Comparison of ENCODE assay signal across 19 cellular contexts in the genomic region with DNA sequence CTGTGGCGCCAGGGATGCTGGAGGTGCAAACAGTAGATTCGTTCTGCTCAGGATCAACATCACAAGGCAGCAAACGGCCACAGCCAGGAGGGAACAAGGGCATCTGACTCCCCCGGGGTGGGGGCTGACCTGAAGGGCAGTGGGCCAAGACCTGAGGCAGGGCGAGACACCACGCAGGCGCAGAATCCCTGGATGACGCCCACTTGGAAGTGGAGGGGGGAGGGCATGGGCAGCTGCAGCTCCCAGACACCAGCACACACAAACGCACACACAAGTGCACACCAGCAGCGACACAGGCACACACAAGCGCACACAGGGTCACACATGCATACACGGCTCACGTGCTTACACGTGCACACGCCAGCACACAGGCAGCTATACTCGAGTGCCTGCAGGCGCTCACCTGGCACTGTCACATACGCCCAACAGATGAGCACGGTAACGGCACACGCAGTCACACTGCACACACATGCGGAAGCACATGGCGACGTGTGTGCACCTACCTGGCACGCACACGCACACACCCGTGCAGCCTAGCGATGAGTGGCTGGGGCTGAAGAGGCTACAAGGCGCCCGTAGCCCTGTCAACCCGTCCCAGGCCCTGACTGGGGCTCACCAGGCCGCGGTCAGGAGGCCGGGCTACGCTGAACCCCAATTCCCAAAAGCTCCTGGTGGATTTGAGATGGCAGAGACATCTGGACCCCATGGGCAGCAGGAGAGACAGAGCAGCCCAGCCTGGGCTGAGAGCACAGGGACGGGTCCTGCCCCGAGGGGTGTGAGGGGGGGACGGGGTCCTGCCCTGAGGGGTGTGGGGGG. TPM values are rescaled to one million over a fixed set of nuclear protein-coding genes. Genes with fewer than 3 reads are reported as not detected.
DNase-seq lines count a peak whose midpoint lies in the region; ATAC-seq, FAIRE-seq and TF ChIP-seq lines count a peak whose summit lies in the region.
"Had no signal": no experiment of that assay in that cellular context is flagged by ENCODE, and none has a peak within 500 bp of the region (broad histone marks: within the 10 kb centered on the region; RNA-seq: fewer than 3 reads in every experiment).

No MANE protein-coding gene starts in this region.

- intact Hi-C loops in left ventricle myocardium superior (cut with micrococcal nuclease) (no loop called here), left ventricle myocardium inferior (cut with micrococcal nuclease) (no loop called here), left lung (cut with DNase I) (no loop called here)

- no peaks in the 10 kb centered on the region for H3K36me3 ChIP-seq in left ventricle myocardium inferior
- H3K36me3 ChIP-seq in left lung, result no peaks in the 10 kb centered on the region
- H3K36me3 ChIP-seq: pancreas, WERI-Rb-1 had no signal

- no peak overlapping the region for H3K4me3 ChIP-seq in left ventricle myocardium inferior
- no peak overlapping the region for H3K4me3 ChIP-seq in left lung
- H3K4me3 ChIP-seq: HAP-1, pancreas had no signal

- FAIRE-seq in urothelium cell line (lab: Jason Lieb, UNC), result peak; percentile 66
- FAIRE-seq in H54 (lab: Jason Lieb, UNC), result no peak
- FAIRE-seq: endometrium, pancreas had no signal

- H3K27me3 ChIP-seq in left ventricle myocardium inferior (ENCODE audit: low read depth) (peaks cover 78% of the 10 kb centered on the region), left lung (peaks cover 13 to 65% of the 10 kb centered on the region in 2 donors)
- H3K27me3 ChIP-seq: pancreas had no signal

- peak; percentile 15 for DNase-seq in left ventricle myocardium superior
- no peak for DNase-seq in left ventricle myocardium inferior
- DNase-seq in NCI-H526 (lab: John Stamatoyannopoulos, UW), result peak; percentile 40 to 66
- peak; percentile 25 to 61 for DNase-seq in left lung
- no peak for DNase-seq in urothelium cell line (ENCODE audit: low spot score)
- no peak for DNase-seq in H54 (ENCODE audit: insufficient read length, low spot score)
- DNase-seq in NCI-H524 treated with DMSO at 0.1 percent for 48 hours (lab: John Stamatoyannopoulos, UW), result no peak
- DNase-seq: activated naive CD4-positive, alpha-beta T cell treated with anti-CD3 and anti-CD28 coated beads, Interleukin-2, amount 10 ng/mL, durations not matched to agents 7 days and 5 days; foreskin keratinocyte; mesendoderm; NCI-H187; stimulated activated CD4-positive, alpha-beta T cell treated with anti-CD3 and anti-CD28 coated beads, Interleukin-12 subunit alpha, Interleukin-12 subunit beta, amount 100 ng/mL, for 4 hours; WERI-Rb-1 had no signal

- H3K9me3 ChIP-seq in left ventricle myocardium inferior (replicated peaks) (no peaks in the 10 kb centered on the region), left lung (peaks cover 0 to 3% of the 10 kb centered on the region in 2 donors)
- H3K9me3 ChIP-seq: HAP-1, pancreas had no signal

- ATAC-seq in left ventricle myocardium superior, result no peak
- ATAC-seq in left lung, result no peak
- no peak for ATAC-seq in GM18867 (IDR thresholded peaks at IDR 0.05; ENCODE audit: unreplicated experiment)
- ATAC-seq: foreskin keratinocyte, pancreas had no signal

- H3K4me1 ChIP-seq in left ventricle myocardium inferior (peaks cover 8% of the 10 kb centered on the region), left lung (peaks cover under 1 to 1% of the 10 kb centered on the region in 2 donors)
- H3K4me1 ChIP-seq: foreskin keratinocyte had no signal

- no peak for TF ChIP-seq POLR2A in H54 (IDR thresholded peaks at IDR 0.05; ENCODE audit: low read depth, low read length)

- TF ChIP-seq CTCF in left ventricle myocardium inferior (IDR thresholded peaks at IDR 0.05; ENCODE audit: borderline replicate concordance) (no peak), left lung (IDR thresholded peaks at IDR 0.05) (no peak)

- H3K27ac ChIP-seq in left ventricle myocardium inferior (replicated peaks) (no peak overlapping the region), left lung (no peak overlapping the region)
- H3K27ac ChIP-seq: foreskin keratinocyte, KMS-11, pancreas, WERI-Rb-1 had no signal

RNA-seq across cellular contexts. Expression of a gene that starts 5.5 kb away (rescaled TPM):
- 1.3 TPM for total RNA-seq in left ventricle myocardium superior
- 0.63 TPM for total RNA-seq in left ventricle myocardium inferior
- total RNA-seq in left lung, result 1 to 10 TPM; 1.1 to 2.4 TPM
- total RNA-seq: B cell had no signal

RNA-seq across cellular contexts. Expression of a gene that starts 57.4 kb away (rescaled TPM):
- total RNA-seq in left ventricle myocardium superior (11.0 TPM), left ventricle myocardium inferior (11.3 TPM), left lung (10 to 100 TPM; 16.8 to 34.5 TPM)
- total RNA-seq: B cell had no signal

RNA-seq across cellular contexts. Expression of a gene that starts 58.8 kb away (rescaled TPM):
- 20.0 TPM for total RNA-seq in left ventricle myocardium superior
- total RNA-seq in left ventricle myocardium inferior, result 15.9 TPM
- 10 to 100 TPM; 24.8 to 41.6 TPM for total RNA-seq in left lung

Comparison
In these comparisons a context has a peak if more than half of its experiments do, and no peak if none do; other contexts are left out.
1. DNase-seq: peak in left ventricle myocardium superior (single experiment), NCI-H526 (2 of 2) and left lung (2 of 2); none in left ventricle myocardium inferior (single experiment), urothelium cell line (single experiment), H54 (single experiment) and NCI-H524 treated with DMSO at 0.1 percent for 48 hours (single experiment).